In genomic region chr1:8096105-8097011, GRCh38 we compare ENCODE assay signal across 8 cellular contexts.
DNase-seq lines count a peak whose midpoint lies in the region; ATAC-seq and TF ChIP-seq lines count a peak whose summit lies in the region.

No MANE protein-coding gene starts in this region.

- no peaks in the 10 kb centered on the region for H4K20me1 ChIP-seq in PC-3 (ENCODE audit: low read length)

- peak overlapping the region; percentile 27; the same call in 1 of the 2 replicates for H3K4me3 ChIP-seq in PC-3 (ENCODE audit: low read length)
- no peak overlapping the region for H3K4me3 ChIP-seq in esophagus squamous epithelium
- no peak overlapping the region for H3K4me3 ChIP-seq in retinal pigment epithelial cell (ENCODE audit: low read length)

- peak overlapping the region; percentile 92 for H3K9ac ChIP-seq in PC-3 (ENCODE audit: low read length)

- WGBS in esophagus squamous epithelium, 2 donors, result 52 to 61% methylated on average over 12 of the region's 12 CpGs

- 0 out of 2 replicates have a peak, but pooled peaks cover 4% of the 10 kb centered on the region for H3K79me2 ChIP-seq in PC-3 (ENCODE audit: low read length)

- DNase-seq in GM04503 (ENCODE audit: low read depth), result peak; percentile 78
- DNase-seq in PC-3, result peak; percentile 97
- DNase-seq in esophagus squamous epithelium (lab: John Stamatoyannopoulos, UW), result no peak
- peak; percentile 64 for DNase-seq in retinal pigment epithelial cell (ENCODE audit: low read depth)
- no peak for DNase-seq in stimulated activated CD4-positive, alpha-beta T cell treated with anti-CD3 and anti-CD28 coated beads, Interleukin-2, amount 100 ng/mL, for 24 hours
- DNase-seq in NCI-H524 (lab: John Stamatoyannopoulos, UW), result no peak
- no peak for DNase-seq in activated CD4-positive, alpha-beta T cell treated with anti-CD3 and anti-CD28 coated beads, Interleukin-2, amount 50 U/mL, for 1 hour

- H3K27ac ChIP-seq in PC-3 (ENCODE audit: low read length) (peak overlapping the region; percentile 98), esophagus squamous epithelium (peak overlapping the region; percentile 85 to 89 (median 86))

- H3K27me3 ChIP-seq in PC-3 (ENCODE audit: low read length), result no peaks in the 10 kb centered on the region
- no peaks in the 10 kb centered on the region for H3K27me3 ChIP-seq in esophagus squamous epithelium

- no peaks in the 10 kb centered on the region for H3K36me3 ChIP-seq in PC-3 (ENCODE audit: low read depth, low read length)
- no peaks in the 10 kb centered on the region for H3K36me3 ChIP-seq in esophagus squamous epithelium

- intact Hi-C loops in PC-3 (cut with micrococcal nuclease), result loop anchor here (1.0 to 5.0 kb wide), 11 partner anchors 18 to 218 kb away; no protein-coding TSS in a partner anchor
- intact Hi-C loops in esophagus squamous epithelium (cut with DNase I), result no loop called here

- POLR2A ChIA-PET in PC-3 (lab: Charles Lee; ENCODE audit: unreplicated experiment), result interaction anchor here (0.5 to 1.7 kb wide), 5 partner anchors 78 to 108 kb away, joined by 3 to 10 read pairs (median 3); no protein-coding TSS in a partner anchor

- peaks cover 55% of the 10 kb centered on the region for H3K4me1 ChIP-seq in PC-3 (ENCODE audit: insufficient read depth, low read length)
- peaks cover 22 to 51% (median 30%) of the 10 kb centered on the region in 3 donors for H3K4me1 ChIP-seq in esophagus squamous epithelium

- peak; percentile 49 for ATAC-seq in PC-3
- ATAC-seq in GM19351 (IDR thresholded peaks at IDR 0.05; ENCODE audit: unreplicated experiment), result no peak

- H3K4me2 ChIP-seq in PC-3 (ENCODE audit: low read length), result peak overlapping the region; percentile 76

- H3K9me3 ChIP-seq in PC-3 (ENCODE audit: low read length) (no peaks in the 10 kb centered on the region), esophagus squamous epithelium (no peaks in the 10 kb centered on the region)

- H3K9me2 ChIP-seq in PC-3 (replicated peaks; ENCODE audit: low read length), result no peaks in the 10 kb centered on the region

- TSS peak; percentile 76 for BruUV-seq in PC-3 (replicated peaks; lab: Mats Ljungman, UMichigan)

- no peak for TF ChIP-seq CTCF in PC-3 (conservative IDR thresholded peaks at IDR 0.05; ENCODE audit: low read depth, low read length)
- TF ChIP-seq CTCF in esophagus squamous epithelium (IDR thresholded peaks at IDR 0.05), result no peak
- TF ChIP-seq CTCF in retinal pigment epithelial cell (conservative IDR thresholded peaks at IDR 0.05; ENCODE audit: low read depth, low read length), result no peak

- no peak overlapping the region for H2AFZ ChIP-seq in PC-3 (ENCODE audit: low read length)

- TF ChIP-seq POLR2A in esophagus squamous epithelium (IDR thresholded peaks at IDR 0.05), result no peak

- CTCF ChIA-PET in PC-3 (lab: Charles Lee), result interaction anchor here (1.2 kb wide), 1 partner anchor 218 kb away, joined by 5 read pairs; no protein-coding TSS in a partner anchor

- peaks cover 16% of the 10 kb centered on the region for H3F3A ChIP-seq in PC-3 (ENCODE audit: low read length, unreplicated experiment)

Comparison
In these comparisons a context has a peak if more than half of its experiments do, and no peak if none do; other contexts are left out.
1. DNase-seq: peak in GM04503 (single experiment), PC-3 (single experiment) and retinal pigment epithelial cell (single experiment); none in esophagus squamous epithelium (single experiment), stimulated activated CD4-positive, alpha-beta T cell treated with anti-CD3 and anti-CD28 coated beads, Interleukin-2, amount 100 ng/mL, for 24 hours (0 of 2), NCI-H524 (0 of 2) and activated CD4-positive, alpha-beta T cell treated with anti-CD3 and anti-CD28 coated beads, Interleukin-2, amount 50 U/mL, for 1 hour (single experiment).